In genomic region chr1:208516780-208517179, GRCh38 we compare ENCODE assay signal across 41 cellular contexts.
"Had no signal": no experiment of that assay in that cellular context is flagged by ENCODE, and none has a peak within 500 bp of the region (broad histone marks: within the 10 kb centered on the region; RNA-seq: fewer than 3 reads in every experiment).

No MANE protein-coding gene starts in this region.

- H3K4me3 Mint-ChIP-seq: activated naive CD4-positive, alpha-beta T cell treated with anti-CD3 and anti-CD28 coated beads for 36 hours; activated naive CD4-positive, alpha-beta T cell treated with anti-CD3 and anti-CD28 coated beads, Interleukin-2, amount 10 ng/mL, durations not matched to agents 7 days and 5 days; activated naive CD4-positive, alpha-beta T cell treated with anti-CD3 and anti-CD28 coated beads, Interleukin-2, amount 50 U/mL, for 24 hours; activated naive CD8-positive, alpha-beta T cell; activated naive CD8-positive, alpha-beta T cell treated with anti-CD3 and anti-CD28 coated beads for 36 hours; activated naive CD8-positive, alpha-beta T cell treated with anti-CD3 and anti-CD28 coated beads, Interleukin-2, amount 10 ng/mL, durations not matched to agents 7 days and 5 days; activated naive CD8-positive, alpha-beta T cell treated with anti-CD3 and anti-CD28 coated beads, Interleukin-2, amount 50 U/mL, for 24 hours; activated T-cell treated with anti-CD3 and anti-CD28 coated beads, Interleukin-2, amount 50 U/mL, for 24 hours; activated T-cell treated with anti-CD3 and anti-CD28 coated beads, Interleukin-2, amount 50 U/mL, for 4 hours; activated T-cell treated with anti-CD3 and anti-CD28 coated beads, Interleukin-2, amount 50 U/mL, for 72 hours; activated T-helper 1 cell treated with anti-CD3 and anti-CD28 coated beads, Interleukin-12 subunit alpha, Interleukin-12 subunit beta, Interleukin-2, Interleukin-4 antibody, amounts not matched to agents 30 ng/mL and 10 ng/mL and 1 ng/mL, durations not matched to agents 14 hours and 24 hours and 36 hours; activated T-helper 17 cell treated with anti-CD3 and anti-CD28 coated beads, Interleukin-2, amount 50 U/mL, for 72 hours; brain; central memory CD8-positive, alpha-beta T cell had no signal

- DNase-seq: activated effector memory CD4-positive, alpha-beta T cell treated with anti-CD3 and anti-CD28 coated beads, Interleukin-2, amount 50 U/mL, for 16 hours; activated effector memory CD4-positive, alpha-beta T cell treated with Interleukin-2 at 50 U/mL for 16 hours; activated gamma-delta T cell; activated gamma-delta T cell treated with Interleukin-2 at 50 U/mL for 16 hours; activated naive CD4-positive, alpha-beta T cell; activated naive CD4-positive, alpha-beta T cell treated with anti-CD3 and anti-CD28 coated beads for 36 hours; activated naive CD4-positive, alpha-beta T cell treated with anti-CD3 and anti-CD28 coated beads, Interleukin-2, amount 10 ng/mL, durations not matched to agents 7 days and 5 days; activated naive CD4-positive, alpha-beta T cell treated with anti-CD3 and anti-CD28 coated beads, Interleukin-2, amount 50 U/mL, for 16 hours; activated naive CD4-positive, alpha-beta T cell treated with Interleukin-2 at 50 U/mL for 16 hours; activated naive CD8-positive, alpha-beta T cell treated with anti-CD3 and anti-CD28 coated beads for 36 hours; activated naive CD8-positive, alpha-beta T cell treated with anti-CD3 and anti-CD28 coated beads, Interleukin-2, amount 10 ng/mL, durations not matched to agents 7 days and 5 days; activated naive CD8-positive, alpha-beta T cell treated with anti-CD3 and anti-CD28 coated beads, Interleukin-2, amount 50 U/mL, for 24 hours; activated T-cell treated with anti-CD3 and anti-CD28 coated beads for 4 hours; activated T-cell treated with anti-CD3 and anti-CD28 coated beads, Interleukin-2, amount 50 U/mL, for 1 hour; activated T-cell treated with anti-CD3 and anti-CD28 coated beads, Interleukin-2, amount 50 U/mL, for 24 hours; activated T-cell treated with anti-CD3 and anti-CD28 coated beads, Interleukin-2, amount 50 U/mL, for 4 hours; activated T-cell treated with anti-CD3 and anti-CD28 coated beads, Interleukin-2, amount 50 U/mL, for 48 hours; activated T-cell treated with anti-CD3 and anti-CD28 coated beads, Interleukin-2, amount 50 U/mL, for 72 hours; adrenal gland; amniotic stem cell; amygdala; anterior cingulate cortex; aorta; body of pancreas; brain microvascular endothelial cell; caudate nucleus; central memory CD4-positive, alpha-beta T cell; cerebellar nuclear complex had no signal

- H3K4me1 Mint-ChIP-seq: activated naive CD4-positive, alpha-beta T cell treated with anti-CD3 and anti-CD28 coated beads, Interleukin-2, amount 10 ng/mL, durations not matched to agents 7 days and 5 days; activated naive CD4-positive, alpha-beta T cell treated with anti-CD3 and anti-CD28 coated beads, Interleukin-2, amount 50 U/mL, for 24 hours; activated naive CD8-positive, alpha-beta T cell treated with anti-CD3 and anti-CD28 coated beads for 36 hours; activated naive CD8-positive, alpha-beta T cell treated with anti-CD3 and anti-CD28 coated beads, Interleukin-2, amount 10 ng/mL, durations not matched to agents 7 days and 5 days; activated naive CD8-positive, alpha-beta T cell treated with anti-CD3 and anti-CD28 coated beads, Interleukin-2, amount 50 U/mL, for 24 hours; activated T-helper 17 cell treated with anti-CD3 and anti-CD28 coated beads, Interleukin-2, amount 50 U/mL, for 72 hours had no signal

- H3K27ac Mint-ChIP-seq: activated naive CD4-positive, alpha-beta T cell treated with anti-CD3 and anti-CD28 coated beads for 36 hours; activated naive CD4-positive, alpha-beta T cell treated with anti-CD3 and anti-CD28 coated beads, Interleukin-2, amount 10 ng/mL, durations not matched to agents 7 days and 5 days; activated naive CD4-positive, alpha-beta T cell treated with anti-CD3 and anti-CD28 coated beads, Interleukin-2, amount 50 U/mL, for 24 hours; activated naive CD4-positive, alpha-beta T cell treated with anti-CD3 and anti-CD28 coated beads, Interleukin-2, amount 50 U/mL, for 72 hours; activated naive CD8-positive, alpha-beta T cell; activated naive CD8-positive, alpha-beta T cell treated with anti-CD3 and anti-CD28 coated beads for 36 hours; activated naive CD8-positive, alpha-beta T cell treated with anti-CD3 and anti-CD28 coated beads, Interleukin-2, amount 10 ng/mL, durations not matched to agents 7 days and 5 days; activated naive CD8-positive, alpha-beta T cell treated with anti-CD3 and anti-CD28 coated beads, Interleukin-2, amount 50 U/mL, for 24 hours; activated T-cell treated with anti-CD3 and anti-CD28 coated beads, Interleukin-2, amount 50 U/mL, for 24 hours; activated T-cell treated with anti-CD3 and anti-CD28 coated beads, Interleukin-2, amount 50 U/mL, for 72 hours; activated T-helper 1 cell treated with anti-CD3 and anti-CD28 coated beads, Interleukin-12 subunit alpha, Interleukin-12 subunit beta, Interleukin-2, Interleukin-4 antibody, amounts not matched to agents 30 ng/mL and 10 ng/mL and 1 ng/mL, durations not matched to agents 14 hours and 24 hours and 36 hours; activated T-helper 17 cell treated with anti-CD3 and anti-CD28 coated beads, Interleukin-2, amount 50 U/mL, for 72 hours; activated T-helper 2 cell treated with anti-CD3 and anti-CD28 coated beads, Interferon-gamma antibody, Interleukin-2, Interleukin-4, amounts not matched to agents 10 μg/mL and 5 μg/mL and 100 μg/mL, durations not matched to agents 14 hours and 24 hours and 36 hours; brain had no signal

- H3K9me3 ChIP-seq: adrenal gland, ascending aorta had no signal

- ATAC-seq: activated naive CD4-positive, alpha-beta T cell treated with anti-CD3 and anti-CD28 coated beads, Interleukin-2, amount 50 U/mL, for 72 hours; activated naive CD8-positive, alpha-beta T cell treated with anti-CD3 and anti-CD28 coated beads, Interleukin-2, amount 50 U/mL, for 24 hours; activated T-cell treated with anti-CD3 and anti-CD28 coated beads, Interleukin-2, amount 50 U/mL, for 4 hours; activated T-cell treated with anti-CD3 and anti-CD28 coated beads, Interleukin-2, amount 50 U/mL, for 72 hours; activated T-helper 17 cell treated with anti-CD3 and anti-CD28 coated beads, Interleukin-2, amount 50 U/mL, for 72 hours; body of pancreas had no signal

- H3K4me1 ChIP-seq: adrenal gland, ascending aorta, body of pancreas, breast epithelium had no signal

- H3K4me3 ChIP-seq: adrenal gland, ascending aorta, body of pancreas, breast epithelium, cardiac muscle cell had no signal

- H3K27me3 ChIP-seq: adrenal gland, ascending aorta, body of pancreas, brain microvascular endothelial cell, breast epithelium, cardiac muscle cell had no signal

- H3K36me3 Mint-ChIP-seq: activated naive CD4-positive, alpha-beta T cell treated with anti-CD3 and anti-CD28 coated beads, Interleukin-2, amount 10 ng/mL, durations not matched to agents 7 days and 5 days; activated naive CD4-positive, alpha-beta T cell treated with anti-CD3 and anti-CD28 coated beads, Interleukin-2, amount 50 U/mL, for 24 hours; activated naive CD4-positive, alpha-beta T cell treated with anti-CD3 and anti-CD28 coated beads, Interleukin-2, amount 50 U/mL, for 72 hours; activated naive CD8-positive, alpha-beta T cell; activated naive CD8-positive, alpha-beta T cell treated with anti-CD3 and anti-CD28 coated beads for 36 hours; activated naive CD8-positive, alpha-beta T cell treated with anti-CD3 and anti-CD28 coated beads, Interleukin-2, amount 10 ng/mL, durations not matched to agents 7 days and 5 days; brain had no signal

- H3K9me3 Mint-ChIP-seq: activated naive CD4-positive, alpha-beta T cell treated with anti-CD3 and anti-CD28 coated beads, Interleukin-2, amount 10 ng/mL, durations not matched to agents 7 days and 5 days; activated T-cell treated with anti-CD3 and anti-CD28 coated beads, Interleukin-2, amount 50 U/mL, for 72 hours; activated T-helper 1 cell treated with anti-CD3 and anti-CD28 coated beads, Interleukin-12 subunit alpha, Interleukin-12 subunit beta, Interleukin-2, Interleukin-4 antibody, amounts not matched to agents 30 ng/mL and 10 ng/mL and 1 ng/mL, durations not matched to agents 14 hours and 24 hours and 36 hours; activated T-helper 2 cell treated with anti-CD3 and anti-CD28 coated beads, Interferon-gamma antibody, Interleukin-2, Interleukin-4, amounts not matched to agents 10 μg/mL and 5 μg/mL and 100 μg/mL, durations not matched to agents 14 hours and 24 hours and 36 hours had no signal

- H3K27me3 Mint-ChIP-seq: activated naive CD4-positive, alpha-beta T cell treated with anti-CD3 and anti-CD28 coated beads, Interleukin-2, amount 10 ng/mL, durations not matched to agents 7 days and 5 days; activated naive CD8-positive, alpha-beta T cell treated with anti-CD3 and anti-CD28 coated beads, Interleukin-2, amount 50 U/mL, for 24 hours; activated T-cell treated with anti-CD3 and anti-CD28 coated beads, Interleukin-2, amount 50 U/mL, for 24 hours; central memory CD8-positive, alpha-beta T cell had no signal

- FAIRE-seq: astrocyte, bronchial epithelial cell had no signal

- H3K27ac ChIP-seq: adrenal gland, ascending aorta, body of pancreas, brain microvascular endothelial cell, breast epithelium, cardiac muscle cell had no signal

- H3K36me3 ChIP-seq: adrenal gland, ascending aorta, brain microvascular endothelial cell, breast epithelium, cardiac muscle cell had no signal
